In the genomic region with DNA sequence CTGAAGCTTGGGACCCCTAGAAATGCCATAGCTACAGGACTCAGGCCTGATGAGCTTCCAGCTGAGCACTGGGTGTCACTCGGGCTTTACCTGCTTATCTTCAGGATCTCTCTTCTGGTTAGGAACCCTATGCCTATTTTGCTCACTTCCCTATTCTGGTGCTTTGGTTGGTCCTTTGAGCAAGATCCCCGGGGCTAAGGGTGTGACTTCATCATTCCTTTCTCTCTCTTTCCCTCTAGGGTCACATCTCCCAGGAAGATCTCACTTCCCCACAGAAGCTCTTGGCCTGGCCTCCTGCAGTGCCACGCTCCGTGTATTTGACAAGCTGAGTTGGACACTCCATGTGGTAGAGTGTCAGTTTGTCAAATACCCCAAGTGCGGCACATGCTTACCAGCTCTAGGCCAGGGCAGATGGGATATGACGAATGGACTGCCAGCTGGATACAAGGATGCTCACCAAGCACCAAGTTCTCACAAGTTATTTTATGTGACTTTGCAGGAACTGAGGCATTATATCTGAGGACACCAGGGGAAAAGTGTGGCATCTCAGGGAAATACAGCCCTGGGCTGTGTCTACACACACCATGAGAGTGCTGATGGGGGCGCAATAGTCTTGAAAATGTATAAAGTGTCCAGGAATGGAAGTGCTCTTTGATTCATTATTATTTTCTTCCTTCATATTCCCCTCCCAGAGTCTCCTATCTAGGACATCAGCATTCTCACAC, we compare ENCODE assay signal across 1 cellular context.
TF ChIP-seq lines count a peak whose summit lies in the region.

No MANE protein-coding gene starts in this region.

TF ChIP-seq in K562, 482 proteins besides CTCF, POLR2A, EP300 and RAD21 (continued from another document and continues in another):
- TF ChIP-seq TEAD4 (IDR thresholded peaks at IDR 0.05; ENCODE audit: low read length) (no peak), TEAD4 (CRISPR knock-in tag; IDR thresholded peaks at IDR 0.05; ENCODE audit: borderline replicate concordance) (no peak), ASH1L (IDR thresholded peaks at IDR 0.05; ENCODE audit: borderline replicate concordance, low read depth, partially characterized antibody) (no peak), RBM39 (optimal IDR thresholded peaks at IDR 0.05; ENCODE audit: low read depth, low read length) (no peak), KDM5B (IDR thresholded peaks at IDR 0.05; ENCODE audit: insufficient replicate concordance, low read depth, low read length) (peak; percentile 47), CCNT2 (IDR thresholded peaks at IDR 0.05; ENCODE audit: borderline replicate concordance, extremely low read depth, insufficient read length, low read depth, low read length) (peak; percentile 2), CXXC5 (CRISPR knock-in tag; IDR thresholded peaks at IDR 0.05) (peak; percentile 16; the same call in 1 of the 2 replicates), PTTG1 (tag; IDR thresholded peaks at IDR 0.05; ENCODE audit: low read depth) (no peak), MAFG (tag; conservative IDR thresholded peaks at IDR 0.05) (no peak), ZNF444 (CRISPR knock-in tag; IDR thresholded peaks at IDR 0.05) (no peak), MCM7 (IDR thresholded peaks at IDR 0.05) (no peak), CBFA2T2 (conservative IDR thresholded peaks at IDR 0.05) (no peak), NR2C2 (CRISPR knock-in tag; IDR thresholded peaks at IDR 0.05) (no peak), NR2C2 (tag; IDR thresholded peaks at IDR 0.05) (0 out of 2 replicates have a peak, but pooled peaks have one; percentile 19), ZNF589 (CRISPR knock-in tag; IDR thresholded peaks at IDR 0.05; ENCODE audit: low read depth) (0 out of 2 replicates have a peak, but pooled peaks have one; percentile 27), CTBP1 (IDR thresholded peaks at IDR 0.05; ENCODE audit: borderline replicate concordance) (peak; percentile 59; the same call in 1 of the 2 replicates), NCOA6 (IDR thresholded peaks at IDR 0.05) (no peak), ZNF431 (CRISPR knock-in tag; IDR thresholded peaks at IDR 0.05) (no peak), RNF2 (IDR thresholded peaks at IDR 0.05) (peak; percentile 35), RBFOX2 (IDR thresholded peaks at IDR 0.05; ENCODE audit: low read depth, low read length) (peak; percentile 73), ZNF764 (CRISPR knock-in tag; IDR thresholded peaks at IDR 0.05; ENCODE audit: low read depth) (no peak), CBX5 (IDR thresholded peaks at IDR 0.05; ENCODE audit: borderline replicate concordance, low read depth) (no peak), SMC3 (conservative IDR thresholded peaks at IDR 0.05; ENCODE audit: insufficient read depth, low read depth, low read length) (no peak), GATA2 (CRISPR knock-in tag; IDR thresholded peaks at IDR 0.05) (peak; percentile 88), TRIM24 (IDR thresholded peaks at IDR 0.05) (no peak), FOXK1 (CRISPR knock-in tag; IDR thresholded peaks at IDR 0.05; ENCODE audit: borderline replicate concordance) (0 out of 2 replicates have a peak, but pooled peaks have one; percentile 30), ZNF41 (CRISPR knock-in tag; conservative IDR thresholded peaks at IDR 0.05) (no peak), RFX5 (IDR thresholded peaks at IDR 0.05; ENCODE audit: low read depth, low read length) (no peak), RBM15 (IDR thresholded peaks at IDR 0.05; ENCODE audit: insufficient read depth, low read length) (no peak), LEF1 (IDR thresholded peaks at IDR 0.05) (no peak), ZNF146 (CRISPR knock-in tag; IDR thresholded peaks at IDR 0.05; ENCODE audit: unreplicated experiment) (no peak), MTF1 (CRISPR knock-in tag; IDR thresholded peaks at IDR 0.05; ENCODE audit: borderline replicate concordance) (no peak), KDM2B (CRISPR knock-in tag; IDR thresholded peaks at IDR 0.05) (no peak)
- TF ChIP-seq, protein P1, sequence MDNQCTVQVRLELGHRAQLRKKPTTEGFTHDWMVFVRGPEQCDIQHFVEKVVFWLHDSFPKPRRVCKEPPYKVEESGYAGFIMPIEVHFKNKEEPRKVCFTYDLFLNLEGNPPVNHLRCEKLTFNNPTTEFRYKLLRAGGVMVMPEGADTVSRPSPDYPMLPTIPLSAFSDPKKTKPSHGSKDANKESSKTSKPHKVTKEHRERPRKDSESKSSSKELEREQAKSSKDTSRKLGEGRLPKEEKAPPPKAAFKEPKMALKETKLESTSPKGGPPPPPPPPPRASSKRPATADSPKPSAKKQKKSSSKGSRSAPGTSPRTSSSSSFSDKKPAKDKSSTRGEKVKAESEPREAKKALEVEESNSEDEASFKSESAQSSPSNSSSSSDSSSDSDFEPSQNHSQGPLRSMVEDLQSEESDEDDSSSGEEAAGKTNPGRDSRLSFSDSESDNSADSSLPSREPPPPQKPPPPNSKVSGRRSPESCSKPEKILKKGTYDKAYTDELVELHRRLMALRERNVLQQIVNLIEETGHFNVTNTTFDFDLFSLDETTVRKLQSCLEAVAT (IDR thresholded peaks at IDR 0.05) = peak; percentile 6 to 57; a peak in 2 of 4 replicates
- TF ChIP-seq, protein P2, sequence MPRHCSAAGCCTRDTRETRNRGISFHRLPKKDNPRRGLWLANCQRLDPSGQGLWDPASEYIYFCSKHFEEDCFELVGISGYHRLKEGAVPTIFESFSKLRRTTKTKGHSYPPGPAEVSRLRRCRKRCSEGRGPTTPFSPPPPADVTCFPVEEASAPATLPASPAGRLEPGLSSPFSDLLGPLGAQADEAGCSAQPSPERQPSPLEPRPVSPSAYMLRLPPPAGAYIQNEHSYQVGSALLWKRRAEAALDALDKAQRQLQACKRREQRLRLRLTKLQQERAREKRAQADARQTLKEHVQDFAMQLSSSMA (CRISPR knock-in tag; IDR thresholded peaks at IDR 0.05) = no peak
- TF ChIP-seq, protein P3, sequence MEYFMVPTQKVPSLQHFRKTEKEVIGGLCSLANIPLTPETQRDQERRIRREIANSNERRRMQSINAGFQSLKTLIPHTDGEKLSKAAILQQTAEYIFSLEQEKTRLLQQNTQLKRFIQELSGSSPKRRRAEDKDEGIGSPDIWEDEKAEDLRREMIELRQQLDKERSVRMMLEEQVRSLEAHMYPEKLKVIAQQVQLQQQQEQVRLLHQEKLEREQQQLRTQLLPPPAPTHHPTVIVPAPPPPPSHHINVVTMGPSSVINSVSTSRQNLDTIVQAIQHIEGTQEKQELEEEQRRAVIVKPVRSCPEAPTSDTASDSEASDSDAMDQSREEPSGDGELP (CRISPR knock-in tag; IDR thresholded peaks at IDR 0.05; ENCODE audit: borderline replicate concordance) = peak; percentile 43; the same call in 1 of the 2 replicates
- TF ChIP-seq, protein P4, sequence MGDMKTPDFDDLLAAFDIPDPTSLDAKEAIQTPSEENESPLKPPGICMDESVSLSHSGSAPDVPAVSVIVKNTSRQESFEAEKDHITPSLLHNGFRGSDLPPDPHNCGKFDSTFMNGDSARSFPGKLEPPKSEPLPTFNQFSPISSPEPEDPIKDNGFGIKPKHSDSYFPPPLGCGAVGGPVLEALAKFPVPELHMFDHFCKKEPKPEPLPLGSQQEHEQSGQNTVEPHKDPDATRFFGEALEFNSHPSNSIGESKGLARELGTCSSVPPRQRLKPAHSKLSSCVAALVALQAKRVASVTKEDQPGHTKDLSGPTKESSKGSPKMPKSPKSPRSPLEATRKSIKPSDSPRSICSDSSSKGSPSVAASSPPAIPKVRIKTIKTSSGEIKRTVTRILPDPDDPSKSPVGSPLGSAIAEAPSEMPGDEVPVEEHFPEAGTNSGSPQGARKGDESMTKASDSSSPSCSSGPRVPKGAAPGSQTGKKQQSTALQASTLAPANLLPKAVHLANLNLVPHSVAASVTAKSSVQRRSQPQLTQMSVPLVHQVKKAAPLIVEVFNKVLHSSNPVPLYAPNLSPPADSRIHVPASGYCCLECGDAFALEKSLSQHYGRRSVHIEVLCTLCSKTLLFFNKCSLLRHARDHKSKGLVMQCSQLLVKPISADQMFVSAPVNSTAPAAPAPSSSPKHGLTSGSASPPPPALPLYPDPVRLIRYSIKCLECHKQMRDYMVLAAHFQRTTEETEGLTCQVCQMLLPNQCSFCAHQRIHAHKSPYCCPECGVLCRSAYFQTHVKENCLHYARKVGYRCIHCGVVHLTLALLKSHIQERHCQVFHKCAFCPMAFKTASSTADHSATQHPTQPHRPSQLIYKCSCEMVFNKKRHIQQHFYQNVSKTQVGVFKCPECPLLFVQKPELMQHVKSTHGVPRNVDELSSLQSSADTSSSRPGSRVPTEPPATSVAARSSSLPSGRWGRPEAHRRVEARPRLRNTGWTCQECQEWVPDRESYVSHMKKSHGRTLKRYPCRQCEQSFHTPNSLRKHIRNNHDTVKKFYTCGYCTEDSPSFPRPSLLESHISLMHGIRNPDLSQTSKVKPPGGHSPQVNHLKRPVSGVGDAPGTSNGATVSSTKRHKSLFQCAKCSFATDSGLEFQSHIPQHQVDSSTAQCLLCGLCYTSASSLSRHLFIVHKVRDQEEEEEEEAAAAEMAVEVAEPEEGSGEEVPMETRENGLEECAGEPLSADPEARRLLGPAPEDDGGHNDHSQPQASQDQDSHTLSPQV (IDR thresholded peaks at IDR 0.05) = peak; percentile 77
- TF ChIP-seq, protein P5, sequence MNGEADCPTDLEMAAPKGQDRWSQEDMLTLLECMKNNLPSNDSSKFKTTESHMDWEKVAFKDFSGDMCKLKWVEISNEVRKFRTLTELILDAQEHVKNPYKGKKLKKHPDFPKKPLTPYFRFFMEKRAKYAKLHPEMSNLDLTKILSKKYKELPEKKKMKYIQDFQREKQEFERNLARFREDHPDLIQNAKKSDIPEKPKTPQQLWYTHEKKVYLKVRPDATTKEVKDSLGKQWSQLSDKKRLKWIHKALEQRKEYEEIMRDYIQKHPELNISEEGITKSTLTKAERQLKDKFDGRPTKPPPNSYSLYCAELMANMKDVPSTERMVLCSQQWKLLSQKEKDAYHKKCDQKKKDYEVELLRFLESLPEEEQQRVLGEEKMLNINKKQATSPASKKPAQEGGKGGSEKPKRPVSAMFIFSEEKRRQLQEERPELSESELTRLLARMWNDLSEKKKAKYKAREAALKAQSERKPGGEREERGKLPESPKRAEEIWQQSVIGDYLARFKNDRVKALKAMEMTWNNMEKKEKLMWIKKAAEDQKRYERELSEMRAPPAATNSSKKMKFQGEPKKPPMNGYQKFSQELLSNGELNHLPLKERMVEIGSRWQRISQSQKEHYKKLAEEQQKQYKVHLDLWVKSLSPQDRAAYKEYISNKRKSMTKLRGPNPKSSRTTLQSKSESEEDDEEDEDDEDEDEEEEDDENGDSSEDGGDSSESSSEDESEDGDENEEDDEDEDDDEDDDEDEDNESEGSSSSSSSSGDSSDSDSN (IDR thresholded peaks at IDR 0.05; ENCODE audit: borderline replicate concordance in 1 of 2, low read depth in 2 of 2, low read length in 2 of 2) = 0 out of 4 replicates have a peak, but pooled peaks of 1 of the 2 experiments have one; percentile 43
- TF ChIP-seq, protein P6, sequence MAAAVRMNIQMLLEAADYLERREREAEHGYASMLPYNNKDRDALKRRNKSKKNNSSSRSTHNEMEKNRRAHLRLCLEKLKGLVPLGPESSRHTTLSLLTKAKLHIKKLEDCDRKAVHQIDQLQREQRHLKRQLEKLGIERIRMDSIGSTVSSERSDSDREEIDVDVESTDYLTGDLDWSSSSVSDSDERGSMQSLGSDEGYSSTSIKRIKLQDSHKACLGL (CRISPR knock-in tag; IDR thresholded peaks at IDR 0.05; ENCODE audit: borderline replicate concordance, poor library complexity, severe bottlenecking) = no peak
- TF ChIP-seq, protein P7, sequence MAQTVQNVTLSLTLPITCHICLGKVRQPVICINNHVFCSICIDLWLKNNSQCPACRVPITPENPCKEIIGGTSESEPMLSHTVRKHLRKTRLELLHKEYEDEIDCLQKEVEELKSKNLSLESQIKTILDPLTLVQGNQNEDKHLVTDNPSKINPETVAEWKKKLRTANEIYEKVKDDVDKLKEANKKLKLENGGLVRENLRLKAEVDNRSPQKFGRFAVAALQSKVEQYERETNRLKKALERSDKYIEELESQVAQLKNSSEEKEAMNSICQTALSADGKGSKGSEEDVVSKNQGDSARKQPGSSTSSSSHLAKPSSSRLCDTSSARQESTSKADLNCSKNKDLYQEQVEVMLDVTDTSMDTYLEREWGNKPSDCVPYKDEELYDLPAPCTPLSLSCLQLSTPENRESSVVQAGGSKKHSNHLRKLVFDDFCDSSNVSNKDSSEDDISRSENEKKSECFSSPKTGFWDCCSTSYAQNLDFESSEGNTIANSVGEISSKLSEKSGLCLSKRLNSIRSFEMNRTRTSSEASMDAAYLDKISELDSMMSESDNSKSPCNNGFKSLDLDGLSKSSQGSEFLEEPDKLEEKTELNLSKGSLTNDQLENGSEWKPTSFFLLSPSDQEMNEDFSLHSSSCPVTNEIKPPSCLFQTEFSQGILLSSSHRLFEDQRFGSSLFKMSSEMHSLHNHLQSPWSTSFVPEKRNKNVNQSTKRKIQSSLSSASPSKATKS (CRISPR knock-in tag; IDR thresholded peaks at IDR 0.05) = no peak
- TF ChIP-seq, protein P8, sequence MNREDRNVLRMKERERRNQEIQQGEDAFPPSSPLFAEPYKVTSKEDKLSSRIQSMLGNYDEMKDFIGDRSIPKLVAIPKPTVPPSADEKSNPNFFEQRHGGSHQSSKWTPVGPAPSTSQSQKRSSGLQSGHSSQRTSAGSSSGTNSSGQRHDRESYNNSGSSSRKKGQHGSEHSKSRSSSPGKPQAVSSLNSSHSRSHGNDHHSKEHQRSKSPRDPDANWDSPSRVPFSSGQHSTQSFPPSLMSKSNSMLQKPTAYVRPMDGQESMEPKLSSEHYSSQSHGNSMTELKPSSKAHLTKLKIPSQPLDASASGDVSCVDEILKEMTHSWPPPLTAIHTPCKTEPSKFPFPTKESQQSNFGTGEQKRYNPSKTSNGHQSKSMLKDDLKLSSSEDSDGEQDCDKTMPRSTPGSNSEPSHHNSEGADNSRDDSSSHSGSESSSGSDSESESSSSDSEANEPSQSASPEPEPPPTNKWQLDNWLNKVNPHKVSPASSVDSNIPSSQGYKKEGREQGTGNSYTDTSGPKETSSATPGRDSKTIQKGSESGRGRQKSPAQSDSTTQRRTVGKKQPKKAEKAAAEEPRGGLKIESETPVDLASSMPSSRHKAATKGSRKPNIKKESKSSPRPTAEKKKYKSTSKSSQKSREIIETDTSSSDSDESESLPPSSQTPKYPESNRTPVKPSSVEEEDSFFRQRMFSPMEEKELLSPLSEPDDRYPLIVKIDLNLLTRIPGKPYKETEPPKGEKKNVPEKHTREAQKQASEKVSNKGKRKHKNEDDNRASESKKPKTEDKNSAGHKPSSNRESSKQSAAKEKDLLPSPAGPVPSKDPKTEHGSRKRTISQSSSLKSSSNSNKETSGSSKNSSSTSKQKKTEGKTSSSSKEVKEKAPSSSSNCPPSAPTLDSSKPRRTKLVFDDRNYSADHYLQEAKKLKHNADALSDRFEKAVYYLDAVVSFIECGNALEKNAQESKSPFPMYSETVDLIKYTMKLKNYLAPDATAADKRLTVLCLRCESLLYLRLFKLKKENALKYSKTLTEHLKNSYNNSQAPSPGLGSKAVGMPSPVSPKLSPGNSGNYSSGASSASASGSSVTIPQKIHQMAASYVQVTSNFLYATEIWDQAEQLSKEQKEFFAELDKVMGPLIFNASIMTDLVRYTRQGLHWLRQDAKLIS (CRISPR knock-in tag; IDR thresholded peaks at IDR 0.05) = peak; percentile 10; the same call in 1 of the 2 replicates
- TF ChIP-seq, protein P9, sequence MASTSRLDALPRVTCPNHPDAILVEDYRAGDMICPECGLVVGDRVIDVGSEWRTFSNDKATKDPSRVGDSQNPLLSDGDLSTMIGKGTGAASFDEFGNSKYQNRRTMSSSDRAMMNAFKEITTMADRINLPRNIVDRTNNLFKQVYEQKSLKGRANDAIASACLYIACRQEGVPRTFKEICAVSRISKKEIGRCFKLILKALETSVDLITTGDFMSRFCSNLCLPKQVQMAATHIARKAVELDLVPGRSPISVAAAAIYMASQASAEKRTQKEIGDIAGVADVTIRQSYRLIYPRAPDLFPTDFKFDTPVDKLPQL (IDR thresholded peaks at IDR 0.05; ENCODE audit: extremely low read depth, insufficient read length) = no peak
